ENCODE assay signal across 8 cellular contexts in the genomic region with DNA sequence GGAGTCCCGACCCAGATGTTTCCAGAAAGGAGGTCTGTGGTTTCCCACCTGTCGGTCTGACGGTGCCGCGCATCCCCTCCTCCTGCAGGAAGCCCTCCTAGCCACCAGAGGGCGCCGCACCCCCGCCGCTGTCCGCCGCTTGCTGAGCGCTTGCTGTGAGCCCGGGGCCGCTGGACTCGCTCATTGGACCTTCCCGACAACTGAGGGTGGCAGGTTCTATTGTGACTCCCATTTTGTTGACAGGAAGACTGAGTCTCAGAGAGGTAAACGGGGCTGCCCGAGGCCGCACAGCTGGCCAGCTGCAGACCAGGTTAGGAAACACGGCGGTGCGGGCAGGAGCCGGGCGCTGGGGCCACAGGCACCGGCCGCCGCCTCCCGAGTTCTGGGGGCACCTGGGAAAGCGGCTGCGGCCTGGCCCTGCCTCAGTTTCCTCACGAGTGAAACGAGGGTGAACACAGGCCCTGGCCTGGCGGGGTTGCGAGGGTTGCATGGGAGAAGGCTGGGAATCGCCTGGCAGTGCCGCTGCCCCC.
DNase-seq lines count a peak whose midpoint lies in the region; ATAC-seq and TF ChIP-seq lines count a peak whose summit lies in the region.

No MANE protein-coding gene starts in this region.

- no peak overlapping the region for H3K4me2 ChIP-seq in osteoblast (ENCODE audit: insufficient read depth, low read length)

- ATAC-seq in GM21360 (IDR thresholded peaks at IDR 0.05; ENCODE audit: unreplicated experiment) (no peak), HG03521 (IDR thresholded peaks at IDR 0.05; ENCODE audit: unreplicated experiment) (no peak)

- TF ChIP-seq EP300 in transverse colon (IDR thresholded peaks at IDR 0.05; ENCODE audit: low read depth), result no peak

- H3K79me2 ChIP-seq in osteoblast (ENCODE audit: insufficient read depth, low read length), result no peaks in the 10 kb centered on the region

- H3K36me3 ChIP-seq in osteoblast (ENCODE audit: insufficient read depth, low read length) (no peaks in the 10 kb centered on the region), transverse colon (no peaks in the 10 kb centered on the region)

- no peak overlapping the region for H2AFZ ChIP-seq in osteoblast (ENCODE audit: low read length)

- intact Hi-C loops in transverse colon (cut with DNase I; ENCODE audit: low total_unique reads), result loop anchor here (10.0 kb wide), 1 partner anchor 91 kb away; no protein-coding TSS in a partner anchor

- no peak overlapping the region for H3K27ac ChIP-seq in osteoblast (ENCODE audit: low read depth, low read length)
- H3K27ac ChIP-seq in transverse colon, result no peak overlapping the region

- peaks cover 49% of the 10 kb centered on the region for H4K20me1 ChIP-seq in osteoblast (ENCODE audit: insufficient read depth, low read length)

- 53% methylated on average over 34 of the region's 36 CpGs; no CpG with 5 or more reads in 1 of the 2 donors for WGBS in transverse colon (ENCODE audit: low coverage in 1 of 2), 2 donors

- H3K27me3 ChIP-seq in osteoblast (ENCODE audit: insufficient read depth, low read length) (no peaks in the 10 kb centered on the region), transverse colon (no peaks in the 10 kb centered on the region)

- peak; percentile 70 for DNase-seq in GM12865 (ENCODE audit: low read depth)
- DNase-seq in NOMO-1 treated with dmso at 0.1 percent for 144 hours (lab: John Stamatoyannopoulos, UW; ENCODE audit: unreplicated experiment), result peak; percentile 73
- peak; percentile 61 for DNase-seq in activated T-cell treated with anti-CD3 and anti-CD28 coated beads for 4 hours
- DNase-seq in fibroblast of gingiva (ENCODE audit: low read depth), result peak; percentile 18
- DNase-seq in osteoblast (ENCODE audit: insufficient read length, low spot score, missing footprints), result peak; percentile 89
- peak; percentile 71 for DNase-seq in transverse colon

- H3K9me3 ChIP-seq in osteoblast (ENCODE audit: low read depth, low read length) (no peaks in the 10 kb centered on the region), transverse colon (no peaks in the 10 kb centered on the region)

- H3K4me3 ChIP-seq in GM12865 (ENCODE audit: low read depth, low read length), result no peak overlapping the region
- no peak overlapping the region for H3K4me3 ChIP-seq in osteoblast (ENCODE audit: insufficient read depth, low read length)
- H3K4me3 ChIP-seq in transverse colon, result no peak overlapping the region

- H3K4me1 ChIP-seq in osteoblast (ENCODE audit: insufficient read depth, low read length), result peaks cover 11% of the 10 kb centered on the region
- H3K4me1 ChIP-seq in transverse colon, result peaks cover 7 to 35% (median 13%) of the 10 kb centered on the region in 4 donors

- in situ Hi-C loops in transverse colon (cut with MboI; ENCODE audit: low pct_ligation_motif_present in 1 of 4, low pct_unique_long_range_greater_than_20kb in 1 of 4, low sequenced_read_pairs in 3 of 4), result no loop called here

- peak; percentile 95 for TF ChIP-seq CTCF in GM12865 (IDR thresholded peaks at IDR 0.05; ENCODE audit: insufficient read depth, low read depth, low read length, missing control alignments)
- peak; percentile 55 for TF ChIP-seq CTCF in osteoblast (IDR thresholded peaks at IDR 0.05; ENCODE audit: extremely low read depth, low read depth, low read length)
- TF ChIP-seq CTCF in transverse colon (IDR thresholded peaks at IDR 0.05), result peak; percentile 92 to 96 (median 92)

- TF ChIP-seq POLR2A in transverse colon (IDR thresholded peaks at IDR 0.05), result no peak

Comparison
In these comparisons a context has a peak if more than half of its experiments do, and no peak if none do; other contexts are left out.
1. DNase-seq: peak in every context shown above with its lines; median percentile 89 in osteoblast; 73 in NOMO-1 treated with dmso at 0.1 percent for 144 hours; 71 in transverse colon; 70 in GM12865; 61 in activated T-cell treated with anti-CD3 and anti-CD28 coated beads for 4 hours; 18 in fibroblast of gingiva.